In genomic region chr6:11889574-11889973, GRCh38 we compare ENCODE assay signal across 21 cellular contexts.
"Had no signal": no experiment of that assay in that cellular context is flagged by ENCODE, and none has a peak within 500 bp of the region (broad histone marks: within the 10 kb centered on the region; RNA-seq: fewer than 3 reads in every experiment).

No MANE protein-coding gene starts in this region.

- DNase-seq: dorsolateral prefrontal cortex; effector CD4-positive, alpha-beta T cell; hypothalamus; left ventricle myocardium superior; lower lobe of right lung; naive thymus-derived CD8-positive, alpha-beta T cell; nephron progenitor cell; nucleus accumbens; posterior cingulate gyrus; psoas muscle; right cardiac atrium; sigmoid colon; stimulated activated CD4-positive, alpha-beta T cell treated with anti-CD3 and anti-CD28 coated beads, Interleukin-2, amount 100 ng/mL, for 24 hours; stimulated activated CD4-positive, alpha-beta T cell treated with anti-CD3 and anti-CD28 coated beads, Interleukin-4, amount 100 ng/mL, for 24 hours; stimulated activated naive CD4-positive, alpha-beta T cell treated with Interleukin-2 at 50 U/mL for 16 hours; stomach; thyroid gland had no signal

- H3K4me3 ChIP-seq: dorsolateral prefrontal cortex, lower lobe of right lung, psoas muscle, sigmoid colon, stomach, thyroid gland, vagina had no signal

- H3K36me3 ChIP-seq: lower lobe of right lung, sigmoid colon, stomach, thyroid gland, vagina had no signal

- ATAC-seq: esophagus mucosa; left ventricle myocardium superior; lower lobe of right lung; naive thymus-derived CD8-positive, alpha-beta T cell; psoas muscle; right cardiac atrium; stimulated activated effector memory CD8-positive, alpha-beta T cell treated with anti-CD3 and anti-CD28 coated beads, Interleukin-12 subunit alpha, Interleukin-12 subunit beta, amount 100 ng/mL, for 72 hours had no signal

- H3K27me3 ChIP-seq: dorsolateral prefrontal cortex, sigmoid colon, stomach, thyroid gland, vagina had no signal

- H3K4me1 ChIP-seq: lower lobe of right lung, psoas muscle, sigmoid colon, stomach, thyroid gland, vagina had no signal

- H3K27ac ChIP-seq: dorsolateral prefrontal cortex, epithelial cell of prostate, lower lobe of right lung, psoas muscle, sigmoid colon, stomach, thyroid gland, vagina had no signal

- H3K9me3 ChIP-seq: lower lobe of right lung, psoas muscle, sigmoid colon, stomach, thyroid gland, vagina had no signal
